11 cellular contexts compared by ENCODE assay signal in the genomic region with DNA sequence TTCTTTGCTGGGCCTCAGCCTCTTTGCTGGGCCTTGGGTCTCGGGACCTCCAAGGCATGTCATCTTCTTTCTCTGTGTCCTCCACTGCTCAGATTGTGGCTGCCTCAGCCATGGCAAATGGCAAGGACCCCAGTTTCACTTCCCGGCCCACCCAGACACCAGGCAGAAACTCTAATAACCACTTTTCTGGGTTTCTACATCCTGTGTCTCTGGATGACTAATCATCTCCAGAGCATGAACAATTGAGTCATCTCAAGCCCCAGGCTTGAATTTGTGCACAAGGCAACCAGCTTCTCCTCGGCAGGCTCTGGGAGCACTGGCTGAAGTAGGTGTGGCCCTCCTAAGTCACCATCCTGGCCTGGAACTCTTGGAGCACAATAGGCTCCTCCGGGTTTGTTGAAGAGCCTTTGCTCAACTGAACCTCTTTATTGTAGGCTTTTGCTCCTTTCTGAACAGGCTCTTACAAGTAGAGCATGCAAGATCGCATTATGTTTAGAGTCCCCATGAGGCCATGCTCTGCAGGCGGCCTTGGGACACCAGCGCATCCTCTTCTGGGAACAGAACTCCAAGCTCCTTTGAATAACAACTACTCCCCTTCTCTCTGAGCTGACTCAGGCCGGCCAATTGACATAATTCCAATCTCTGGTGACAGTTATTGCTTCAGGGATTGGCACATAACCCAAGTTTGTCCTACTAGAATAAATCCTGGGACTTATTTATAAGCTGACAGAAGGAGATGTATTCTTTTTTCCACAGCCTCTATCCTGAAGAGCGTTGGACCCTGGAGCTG.
A peak's percentile ranks its signal among the peaks of the same experiment; 100 is the strongest.
DNase-seq lines count a peak whose midpoint lies in the region; ATAC-seq, FAIRE-seq and TF ChIP-seq lines count a peak whose summit lies in the region.
"Had no signal": no experiment of that assay in that cellular context is flagged by ENCODE, and none has a peak within 500 bp of the region (broad histone marks: within the 10 kb centered on the region; RNA-seq: fewer than 3 reads in every experiment).

No MANE protein-coding gene starts in this region.

- H3K27me3 ChIP-seq in BLaER1 (no peaks in the 10 kb centered on the region), GM12878 (replicated peaks in 1 of 2; ENCODE audit: control insufficient read depth in 2 of 2, insufficient read depth in 2 of 2, low read length in 1 of 2) (no peaks in the 10 kb centered on the region; a peak in 1 of 4 replicates), osteoblast (ENCODE audit: insufficient read depth, low read length) (no peaks in the 10 kb centered on the region)
- H3K27me3 ChIP-seq: tibial artery had no signal

- BruUV-seq in GM12878 (replicated peaks; lab: Mats Ljungman, UMichigan): no TSS peak

- no peak for FAIRE-seq in GM12878 (lab: Jason Lieb, UNC)

- H3K36me3 ChIP-seq in BLaER1 (no peaks in the 10 kb centered on the region), GM12878 (ENCODE audit: control insufficient read depth in 2 of 2, insufficient read depth in 2 of 2, low read length in 1 of 2) (no peaks in the 10 kb centered on the region), osteoblast (ENCODE audit: insufficient read depth, low read length) (no peaks in the 10 kb centered on the region)
- H3K36me3 ChIP-seq: tibial artery had no signal

- POLR2A ChIA-PET in GM12878 (lab: Charles Lee): no interaction called here

- in situ Hi-C loops in GM12878 (cut with MboI): no loop called here

- TF ChIP-seq POLR2A in GM12878 (IDR thresholded peaks at IDR 0.05; ENCODE audit: low read depth, low read length): no peak

- CTCF ChIA-PET in GM12878 (lab: Yijun Ruan, JAX): no interaction called here

- H3K9ac ChIP-seq in BLaER1: no peak overlapping the region
- no peak overlapping the region for H3K9ac ChIP-seq in GM12878 (ENCODE audit: control insufficient read depth, insufficient read depth, low read length)
- H3K9ac ChIP-seq: SK-N-SH had no signal

- no peak for TF ChIP-seq CTCF in GM12878 (IDR thresholded peaks at IDR 0.05 in 2 of 3, conservative IDR thresholded peaks at IDR 0.05 in 1 of 3; ENCODE audit: control insufficient read depth in 2 of 3, extremely low read depth in 1 of 3, insufficient read depth in 1 of 3, low read depth in 3 of 3, low read length in 3 of 3)
- no peak for TF ChIP-seq CTCF in osteoblast (IDR thresholded peaks at IDR 0.05; ENCODE audit: extremely low read depth, low read depth, low read length)

- no peak for TF ChIP-seq RAD21 in GM12878 (IDR thresholded peaks at IDR 0.05; ENCODE audit: insufficient read depth, low read depth, low read length)

- H4K20me1 ChIP-seq in BLaER1 (no peaks in the 10 kb centered on the region), GM12878 (ENCODE audit: control insufficient read depth, insufficient read depth) (no peaks in the 10 kb centered on the region), osteoblast (ENCODE audit: insufficient read depth, low read length) (no peaks in the 10 kb centered on the region)

- no peak for TF ChIP-seq EP300 in GM12878 (IDR thresholded peaks at IDR 0.05; ENCODE audit: borderline replicate concordance in 1 of 2, control insufficient read depth in 1 of 2, low read depth in 2 of 2, low read length in 2 of 2)

- H3K79me2 ChIP-seq in GM12878 (ENCODE audit: control insufficient read depth, insufficient read depth, low read length) (no peaks in the 10 kb centered on the region), osteoblast (ENCODE audit: insufficient read depth, low read length) (no peaks in the 10 kb centered on the region)

- H3K4me3 ChIP-seq in BLaER1: no peak overlapping the region
- no peak overlapping the region for H3K4me3 ChIP-seq in GM12878
- H3K4me3 ChIP-seq in osteoblast (ENCODE audit: insufficient read depth, low read length): no peak overlapping the region
- H3K4me3 ChIP-seq: tibial artery had no signal

- H3K9me3 ChIP-seq in BLaER1: no peaks in the 10 kb centered on the region
- no peaks in the 10 kb centered on the region; the same call in 2 of the 3 replicates for H3K9me3 ChIP-seq in GM12878 (replicated peaks; ENCODE audit: control insufficient read depth, insufficient read depth, low read length)
- H3K9me3 ChIP-seq in osteoblast (ENCODE audit: low read depth, low read length): no peaks in the 10 kb centered on the region
- H3K9me3 ChIP-seq: SK-N-SH, tibial artery had no signal

- no peak overlapping the region for H2AFZ ChIP-seq in GM12878 (ENCODE audit: control insufficient read depth, low read depth, low read length)
- H2AFZ ChIP-seq in osteoblast (ENCODE audit: low read length): no peak overlapping the region

- H3K4me1 ChIP-seq in BLaER1 (peaks cover 9% of the 10 kb centered on the region), GM12878 (ENCODE audit: control insufficient read depth, insufficient read depth, low read length) (no peaks in the 10 kb centered on the region), osteoblast (ENCODE audit: insufficient read depth, low read length) (no peaks in the 10 kb centered on the region)
- H3K4me1 ChIP-seq: tibial artery had no signal

- ATAC-seq in GM19372 (IDR thresholded peaks at IDR 0.05; ENCODE audit: low read depth, unreplicated experiment): peak; percentile 66
- peak; percentile 57 for ATAC-seq in HG03108 (IDR thresholded peaks at IDR 0.05; ENCODE audit: unreplicated experiment)
- peak; percentile 41 for ATAC-seq in GM12878

- SMC1A ChIA-PET in GM12878 (lab: Charles Lee; ENCODE audit: uncharacterized antibody, unreplicated experiment): no interaction called here

- H3K27ac ChIP-seq in BLaER1: no peak overlapping the region
- H3K27ac ChIP-seq in GM12878 (ENCODE audit: control insufficient read depth, insufficient read depth): no peak overlapping the region
- H3K27ac ChIP-seq in osteoblast (ENCODE audit: low read depth, low read length): no peak overlapping the region
- H3K27ac ChIP-seq: tibial artery had no signal

- H3K4me2 ChIP-seq in BLaER1 (peak overlapping the region; percentile 34), GM12878 (ENCODE audit: control insufficient read depth, insufficient read depth) (no peak overlapping the region), osteoblast (ENCODE audit: insufficient read depth, low read length) (no peak overlapping the region)
- H3K4me2 ChIP-seq: SK-N-SH had no signal

- WGBS in GM12878 (ENCODE audit: insufficient coverage, insufficient replicate concordance, low lambda C conversion rate, missing lambda C conversion rate): 1% methylated on average over 9 of the region's 9 CpGs

- RAD21 ChIA-PET in GM12878 (lab: Charles Lee; ENCODE audit: unreplicated experiment): no interaction called here

- DNase-seq in GM12878 (ENCODE audit: low read depth, low spot score) (peak; percentile 7), EL (no peak), D341Med (ENCODE audit: low spot score) (no peak), SKM-1 treated with dmso at 0.1 percent for 144 hours (lab: John Stamatoyannopoulos, UW; ENCODE audit: unreplicated experiment) (no peak), osteoblast (ENCODE audit: insufficient read length, low spot score, missing footprints) (no peak)
- DNase-seq: activated naive CD8-positive, alpha-beta T cell treated with anti-CD3 and anti-CD28 coated beads, Interleukin-2, amount 10 ng/mL, durations not matched to agents 7 days and 5 days; SK-N-SH; tibial artery had no signal

- intact Hi-C loops in GM12878 (cut with micrococcal nuclease; ENCODE audit: unreplicated experiment): no loop called here

TF ChIP-seq in GM12878, 131 proteins besides CTCF, POLR2A, EP300 and RAD21 (continues in another document):
- TF ChIP-seq, protein P1, sequence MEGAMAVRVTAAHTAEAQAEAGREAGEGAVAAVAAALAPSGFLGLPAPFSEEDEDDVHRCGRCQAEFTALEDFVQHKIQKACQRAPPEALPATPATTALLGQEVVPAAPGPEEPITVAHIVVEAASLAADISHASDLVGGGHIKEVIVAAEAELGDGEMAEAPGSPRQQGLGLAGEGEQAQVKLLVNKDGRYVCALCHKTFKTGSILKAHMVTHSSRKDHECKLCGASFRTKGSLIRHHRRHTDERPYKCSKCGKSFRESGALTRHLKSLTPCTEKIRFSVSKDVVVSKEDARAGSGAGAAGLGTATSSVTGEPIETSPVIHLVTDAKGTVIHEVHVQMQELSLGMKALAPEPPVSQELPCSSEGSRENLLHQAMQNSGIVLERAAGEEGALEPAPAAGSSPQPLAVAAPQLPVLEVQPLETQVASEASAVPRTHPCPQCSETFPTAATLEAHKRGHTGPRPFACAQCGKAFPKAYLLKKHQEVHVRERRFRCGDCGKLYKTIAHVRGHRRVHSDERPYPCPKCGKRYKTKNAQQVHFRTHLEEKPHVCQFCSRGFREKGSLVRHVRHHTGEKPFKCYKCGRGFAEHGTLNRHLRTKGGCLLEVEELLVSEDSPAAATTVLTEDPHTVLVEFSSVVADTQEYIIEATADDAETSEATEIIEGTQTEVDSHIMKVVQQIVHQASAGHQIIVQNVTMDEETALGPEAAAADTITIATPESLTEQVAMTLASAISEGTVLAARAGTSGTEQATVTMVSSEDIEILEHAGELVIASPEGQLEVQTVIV (IDR thresholded peaks at IDR 0.05; ENCODE audit: borderline replicate concordance, partially characterized antibody): no peak
- no peak for TF ChIP-seq ZNF274 (IDR thresholded peaks at IDR 0.05; ENCODE audit: insufficient read depth, insufficient read length)
- no peak for TF ChIP-seq TCF3 (IDR thresholded peaks at IDR 0.05; ENCODE audit: borderline replicate concordance, insufficient read depth, low read depth, low read length)
- TF ChIP-seq BHLHE40 (IDR thresholded peaks at IDR 0.05; ENCODE audit: borderline replicate concordance in 1 of 2, low read depth in 2 of 2, low read length in 1 of 2): no peak
- no peak for TF ChIP-seq RBBP5 (conservative IDR thresholded peaks at IDR 0.05)
- peak; percentile 60 for TF ChIP-seq RUNX3 (IDR thresholded peaks at IDR 0.05; ENCODE audit: low read length)
- no peak for TF ChIP-seq SIX5 (IDR thresholded peaks at IDR 0.05; ENCODE audit: low read depth, low read length, severe bottlenecking)
- TF ChIP-seq NFIC (IDR thresholded peaks at IDR 0.05; ENCODE audit: low read depth, low read length): 0 out of 2 replicates have a peak, but pooled peaks have one; percentile 18
- TF ChIP-seq, protein P2, sequence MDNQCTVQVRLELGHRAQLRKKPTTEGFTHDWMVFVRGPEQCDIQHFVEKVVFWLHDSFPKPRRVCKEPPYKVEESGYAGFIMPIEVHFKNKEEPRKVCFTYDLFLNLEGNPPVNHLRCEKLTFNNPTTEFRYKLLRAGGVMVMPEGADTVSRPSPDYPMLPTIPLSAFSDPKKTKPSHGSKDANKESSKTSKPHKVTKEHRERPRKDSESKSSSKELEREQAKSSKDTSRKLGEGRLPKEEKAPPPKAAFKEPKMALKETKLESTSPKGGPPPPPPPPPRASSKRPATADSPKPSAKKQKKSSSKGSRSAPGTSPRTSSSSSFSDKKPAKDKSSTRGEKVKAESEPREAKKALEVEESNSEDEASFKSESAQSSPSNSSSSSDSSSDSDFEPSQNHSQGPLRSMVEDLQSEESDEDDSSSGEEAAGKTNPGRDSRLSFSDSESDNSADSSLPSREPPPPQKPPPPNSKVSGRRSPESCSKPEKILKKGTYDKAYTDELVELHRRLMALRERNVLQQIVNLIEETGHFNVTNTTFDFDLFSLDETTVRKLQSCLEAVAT (IDR thresholded peaks at IDR 0.05): no peak
